In genomic region chr2:186518945-186519344, GRCh38 we compare ENCODE assay signal across 18 cellular contexts. TPM values are rescaled to one million over a fixed set of nuclear protein-coding genes. Genes with fewer than 3 reads are reported as not detected.
A peak's percentile ranks its signal among the peaks of the same experiment; 100 is the strongest.
DNase-seq lines count a peak whose midpoint lies in the region; ATAC-seq, FAIRE-seq and TF ChIP-seq lines count a peak whose summit lies in the region.
"Had no signal": no experiment of that assay in that cellular context is flagged by ENCODE, and none has a peak within 500 bp of the region (broad histone marks: within the 10 kb centered on the region; RNA-seq: fewer than 3 reads in every experiment).

No MANE protein-coding gene starts in this region.

- no peak overlapping the region for H3K27ac ChIP-seq in K562 (ENCODE audit: extremely low read depth, low read depth, low read length)
- H3K27ac ChIP-seq in uterus: peak overlapping the region; percentile 36 to 59
- H3K27ac ChIP-seq: neutrophil had no signal

- no peaks in the 10 kb centered on the region for H3K9me3 ChIP-seq in K562 (replicated peaks; ENCODE audit: control insufficient read depth, insufficient read depth, low read depth, low read length)
- no peaks in the 10 kb centered on the region for H3K9me3 ChIP-seq in uterus
- H3K9me3 ChIP-seq: neutrophil, tibial nerve had no signal

- H3K79me2 ChIP-seq in K562 (ENCODE audit: control insufficient read depth, insufficient read depth, low read length): no peaks in the 10 kb centered on the region

- H3K9ac ChIP-seq in K562 (ENCODE audit: insufficient read depth in 1 of 2, low read depth in 2 of 2, low read length in 2 of 2): no peak overlapping the region

- no peak overlapping the region for H2AFZ ChIP-seq in K562 (ENCODE audit: low read depth, low read length)

- intact Hi-C loops in K562 (cut with micrococcal nuclease): no loop called here
- intact Hi-C loops in uterus (cut with DNase I; ENCODE audit: low total_unique reads): no loop called here

- DNase-seq in activated naive CD4-positive, alpha-beta T cell treated with anti-CD3 and anti-CD28 coated beads, Interleukin-2, amount 10 ng/mL, durations not matched to agents 7 days and 5 days: no peak
- DNase-seq in K562 (ENCODE audit: extremely low read depth in 1 of 4, low spot score in 3 of 4) (no peak), kidney glomerular epithelial cell (lab: John Stamatoyannopoulos, UW) (peak; percentile 92), uterus (no peak), NCI-H2081 treated with DMSO at 0.1 percent for 48 hours (lab: John Stamatoyannopoulos, UW) (no peak)
- DNase-seq in T-helper 2 cell treated with Interferon-gamma antibody and Interleukin-4, amounts not matched to agents 5 μg/mL and 100 μg/mL, for 36 hours (ENCODE audit: low spot score): no peak
- DNase-seq: activated CD4-positive, alpha-beta T cell treated with anti-CD3 and anti-CD28 coated beads for 48 hours; activated naive CD4-positive, alpha-beta T cell treated with anti-CD3 and anti-CD28 coated beads, Interleukin-2, amount 50 U/mL, for 16 hours; endodermal cell; immature natural killer cell; Karpas-422; NCI-H1417 treated with DMSO at 0.1 percent for 48 hours; NCI-H446; SIG-M5 had no signal

- peaks cover 22% of the 10 kb centered on the region for H3K36me3 Mint-ChIP-seq in activated naive CD4-positive, alpha-beta T cell treated with anti-CD3 and anti-CD28 coated beads, Interleukin-2, amount 50 U/mL, for 24 hours
- H3K36me3 Mint-ChIP-seq in activated naive CD4-positive, alpha-beta T cell treated with anti-CD3 and anti-CD28 coated beads, Interleukin-2, amount 10 ng/mL, durations not matched to agents 7 days and 5 days: peaks cover 25% of the 10 kb centered on the region
- H3K36me3 Mint-ChIP-seq in T-helper 2 cell treated with Interferon-gamma antibody and Interleukin-4, amounts not matched to agents 5 μg/mL and 100 μg/mL, for 36 hours (ENCODE audit: low read depth): peaks cover 12% of the 10 kb centered on the region

- H3K4me3 ChIP-seq in K562: no peak overlapping the region
- no peak overlapping the region for H3K4me3 ChIP-seq in uterus
- H3K4me3 ChIP-seq: tibial nerve had no signal

- no peak overlapping the region for H3K4me3 Mint-ChIP-seq in activated naive CD4-positive, alpha-beta T cell treated with anti-CD3 and anti-CD28 coated beads, Interleukin-2, amount 50 U/mL, for 24 hours
- no peak overlapping the region for H3K4me3 Mint-ChIP-seq in activated naive CD4-positive, alpha-beta T cell treated with anti-CD3 and anti-CD28 coated beads, Interleukin-2, amount 10 ng/mL, durations not matched to agents 7 days and 5 days
- no peak overlapping the region for H3K4me3 Mint-ChIP-seq in T-helper 2 cell treated with Interferon-gamma antibody and Interleukin-4, amounts not matched to agents 5 μg/mL and 100 μg/mL, for 36 hours
- H3K4me3 Mint-ChIP-seq: endodermal cell, immature natural killer cell had no signal

- TF ChIP-seq RAD21 in K562 (CRISPR knock-in tag; conservative IDR thresholded peaks at IDR 0.05 in 1 of 2, IDR thresholded peaks at IDR 0.05 in 1 of 2): no peak

- peaks cover 4% of the 10 kb centered on the region for H3K4me1 Mint-ChIP-seq in activated naive CD4-positive, alpha-beta T cell treated with anti-CD3 and anti-CD28 coated beads, Interleukin-2, amount 50 U/mL, for 24 hours
- H3K4me1 Mint-ChIP-seq in activated naive CD4-positive, alpha-beta T cell treated with anti-CD3 and anti-CD28 coated beads, Interleukin-2, amount 10 ng/mL, durations not matched to agents 7 days and 5 days: no peaks in the 10 kb centered on the region
- H3K4me1 Mint-ChIP-seq in T-helper 2 cell treated with Interferon-gamma antibody and Interleukin-4, amounts not matched to agents 5 μg/mL and 100 μg/mL, for 36 hours (ENCODE audit: low read depth): no peaks in the 10 kb centered on the region

- H3K4me1 ChIP-seq in K562 (replicated peaks in 1 of 2; ENCODE audit: control insufficient read depth in 2 of 2, insufficient read depth in 2 of 2, low read length in 2 of 2): no peaks in the 10 kb centered on the region
- H3K4me1 ChIP-seq in uterus: no peaks in the 10 kb centered on the region

- CTCF ChIA-PET in activated naive CD4-positive, alpha-beta T cell treated with anti-CD3 and anti-CD28 coated beads, Interleukin-2, amount 10 ng/mL, durations not matched to agents 7 days and 5 days (lab: Charles Lee): no interaction called here
- CTCF ChIA-PET in K562 (lab: Yijun Ruan, JAX; ENCODE audit: low intra/inter-chr PET ratio): no interaction called here

- no peak for FAIRE-seq in K562 (lab: Jason Lieb, UNC)

- H3K27me3 ChIP-seq in K562 (ENCODE audit: control insufficient read depth in 2 of 2, insufficient read depth in 2 of 2, low read length in 2 of 2) (no peaks in the 10 kb centered on the region), uterus (no peaks in the 10 kb centered on the region)
- H3K27me3 ChIP-seq: neutrophil, tibial nerve had no signal

- no TSS peak for BruUV-seq in K562 (replicated peaks; lab: Mats Ljungman, UMichigan)

- H3K27me3 Mint-ChIP-seq in activated naive CD4-positive, alpha-beta T cell treated with anti-CD3 and anti-CD28 coated beads, Interleukin-2, amount 50 U/mL, for 24 hours: no peaks in the 10 kb centered on the region
- no peaks in the 10 kb centered on the region for H3K27me3 Mint-ChIP-seq in activated naive CD4-positive, alpha-beta T cell treated with anti-CD3 and anti-CD28 coated beads, Interleukin-2, amount 10 ng/mL, durations not matched to agents 7 days and 5 days
- H3K27me3 Mint-ChIP-seq in T-helper 2 cell treated with Interferon-gamma antibody and Interleukin-4, amounts not matched to agents 5 μg/mL and 100 μg/mL, for 36 hours (ENCODE audit: low read depth): no peaks in the 10 kb centered on the region

- no peaks in the 10 kb centered on the region for H3K9me1 ChIP-seq in K562 (ENCODE audit: control insufficient read depth, insufficient read depth, low read length)

- H3K9me3 Mint-ChIP-seq in activated naive CD4-positive, alpha-beta T cell treated with anti-CD3 and anti-CD28 coated beads, Interleukin-2, amount 50 U/mL, for 24 hours: peaks cover 7% of the 10 kb centered on the region
- H3K9me3 Mint-ChIP-seq in activated naive CD4-positive, alpha-beta T cell treated with anti-CD3 and anti-CD28 coated beads, Interleukin-2, amount 10 ng/mL, durations not matched to agents 7 days and 5 days: no peaks in the 10 kb centered on the region
- H3K9me3 Mint-ChIP-seq in T-helper 2 cell treated with Interferon-gamma antibody and Interleukin-4, amounts not matched to agents 5 μg/mL and 100 μg/mL, for 36 hours: no peaks in the 10 kb centered on the region
- H3K9me3 Mint-ChIP-seq: immature natural killer cell had no signal

- no peak for TF ChIP-seq EP300 in K562 (IDR thresholded peaks at IDR 0.05; ENCODE audit: low read length)

- no peaks in the 10 kb centered on the region for H4K20me1 ChIP-seq in K562 (replicated peaks; ENCODE audit: control insufficient read depth, insufficient read depth, low read length)

- POLR2A ChIA-PET in K562 (lab: Yijun Ruan, JAX): interaction anchor here (0.7 kb wide), 1 partner anchor 12 kb away, joined by 3 read pairs; no protein-coding TSS in a partner anchor

- TF ChIP-seq POLR2A in K562 (conservative IDR thresholded peaks at IDR 0.05) (no peak), uterus (IDR thresholded peaks at IDR 0.05) (no peak)

- 84% methylated on average over 3 of the region's 3 CpGs for WGBS in K562 (ENCODE audit: insufficient coverage, low coverage, missing lambda C conversion rate)

- in situ Hi-C loops in K562 (cut with MboI): no loop called here

- TF ChIP-seq CTCF in K562 (IDR thresholded peaks at IDR 0.05 in 2 of 3, conservative IDR thresholded peaks at IDR 0.05 in 1 of 3; ENCODE audit: insufficient read depth in 2 of 3, low read depth in 1 of 3, low read length in 3 of 3) (no peak), uterus (IDR thresholded peaks at IDR 0.05) (no peak)

- peak overlapping the region; percentile 8 for H3K27ac Mint-ChIP-seq in activated naive CD4-positive, alpha-beta T cell treated with anti-CD3 and anti-CD28 coated beads, Interleukin-2, amount 50 U/mL, for 24 hours
- H3K27ac Mint-ChIP-seq in activated naive CD4-positive, alpha-beta T cell treated with anti-CD3 and anti-CD28 coated beads, Interleukin-2, amount 10 ng/mL, durations not matched to agents 7 days and 5 days: no peak overlapping the region
- no peak overlapping the region for H3K27ac Mint-ChIP-seq in T-helper 2 cell treated with Interferon-gamma antibody and Interleukin-4, amounts not matched to agents 5 μg/mL and 100 μg/mL, for 36 hours

- H3K36me3 ChIP-seq in K562 (ENCODE audit: control insufficient read depth, insufficient read depth, low read length) (peaks cover 45% of the 10 kb centered on the region; the same call in 1 of the 3 replicates), uterus (no peaks in the 10 kb centered on the region)

- H3K4me2 ChIP-seq in K562 (ENCODE audit: insufficient read depth, low read length): no peak overlapping the region

- ATAC-seq in K562 (no peak), GM21825 (IDR thresholded peaks at IDR 0.05; ENCODE audit: unreplicated experiment) (no peak)

TF ChIP-seq in K562, 482 proteins besides CTCF, POLR2A, EP300 and RAD21 (continues in another document):
- TF ChIP-seq C11orf30 (IDR thresholded peaks at IDR 0.05; ENCODE audit: low read depth): peak; percentile 75

RNA-seq across cellular contexts. Expression of gene ZC3H15, which starts 32.9 kb away (rescaled TPM):
- total RNA-seq in K562 (2011; cell fraction: chromatin; rRNA removed; ENCODE audit: low replicate concordance): 42.4 and 165 TPM in 2 replicates
- 17.0 and 27.1 TPM in 2 replicates for total RNA-seq in K562 (2011; cell fraction: nucleolus; rRNA removed)
- 58.4 and 78.7 TPM in 2 replicates for total RNA-seq in K562 (2011; cell fraction: nucleoplasm; rRNA removed)
- total RNA-seq in K562 (2014; rRNA removed): 121 and 156 TPM in 2 replicates
- total RNA-seq in K562 (2014; rRNA removed; fragmentation: Illumina TruSeq; extraction: Trizol): 236 and 258 TPM in 2 replicates
- total RNA-seq in K562 (2015; rRNA removed; fragmentation: Illumina TruSeq; extraction: Trizol): 196 and 209 TPM in 2 replicates
- total RNA-seq in K562 (2021): 122 and 132 TPM in 2 replicates
- 145 and 211 TPM in 2 replicates for polyA plus RNA-seq in K562 (2011; rRNA removed)
- 32.2 and 67.4 TPM in 2 replicates for polyA plus RNA-seq in K562 (2011; cell fraction: cytosol; rRNA removed)
- polyA plus RNA-seq in K562 (2011; cell fraction: nucleus; rRNA removed): 47.3 and 75.8 TPM in 2 replicates
- 104 and 142 TPM in 2 replicates for polyA plus RNA-seq in K562 (2012)
- polyA plus RNA-seq in K562 (2014; fragmentation: Illumina TruSeq; extraction: Trizol): 227 and 286 TPM in 2 replicates
- 100 to 1,000 TPM; 182 to 186 TPM for polyA plus RNA-seq in K562 (2014; fragmentation: Nextera tagmentation; extraction: Ambion mirVana)
- 182 and 189 TPM in 2 replicates for polyA plus RNA-seq in K562 (2014; rRNA removed)
- polyA minus RNA-seq in K562 (2011; rRNA and poly(A)+ RNA removed): 224 and 232 TPM in 2 replicates
- 70.7 and 73.4 TPM in 2 replicates for polyA minus RNA-seq in K562 (2011; cell fraction: cytosol; rRNA and poly(A)+ RNA removed)
- 34.3 and 68.2 TPM in 2 replicates for polyA minus RNA-seq in K562 (2011; cell fraction: nucleus; rRNA and poly(A)+ RNA removed)
- total RNA-seq in uterus: 10 to 100 TPM; 28.2 to 82.1 (median 49.5) TPM
